In genomic region chr2:102355526-102356380, GRCh38 we compare ENCODE assay signal across 8 cellular contexts. TPM values are rescaled to one million over a fixed set of nuclear protein-coding genes. Genes with fewer than 3 reads are reported as not detected.
DNase-seq lines count a peak whose midpoint lies in the region; ATAC-seq and TF ChIP-seq lines count a peak whose summit lies in the region.

A gene with protein sequence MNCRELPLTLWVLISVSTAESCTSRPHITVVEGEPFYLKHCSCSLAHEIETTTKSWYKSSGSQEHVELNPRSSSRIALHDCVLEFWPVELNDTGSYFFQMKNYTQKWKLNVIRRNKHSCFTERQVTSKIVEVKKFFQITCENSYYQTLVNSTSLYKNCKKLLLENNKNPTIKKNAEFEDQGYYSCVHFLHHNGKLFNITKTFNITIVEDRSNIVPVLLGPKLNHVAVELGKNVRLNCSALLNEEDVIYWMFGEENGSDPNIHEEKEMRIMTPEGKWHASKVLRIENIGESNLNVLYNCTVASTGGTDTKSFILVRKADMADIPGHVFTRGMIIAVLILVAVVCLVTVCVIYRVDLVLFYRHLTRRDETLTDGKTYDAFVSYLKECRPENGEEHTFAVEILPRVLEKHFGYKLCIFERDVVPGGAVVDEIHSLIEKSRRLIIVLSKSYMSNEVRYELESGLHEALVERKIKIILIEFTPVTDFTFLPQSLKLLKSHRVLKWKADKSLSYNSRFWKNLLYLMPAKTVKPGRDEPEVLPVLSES (plus strand): TSS chr2:102355796. CDS start chr2:102362661, 6,865 bp downstream.

- peaks cover 25% of the 10 kb centered on the region for H3K4me1 Mint-ChIP-seq in activated B cell treated with CpG ODN at 0.5 μM for 24 hours
- H3K4me1 Mint-ChIP-seq in central memory CD8-positive, alpha-beta T cell: peaks cover 42% of the 10 kb centered on the region

- POLR2A ChIA-PET in activated B cell treated with CpG ODN at 0.5 μM for 24 hours (lab: Charles Lee): interaction anchor here (0.7 kb wide), 2 partner anchors 72 to 132 kb away, joined by 3 to 4 read pairs; no protein-coding TSS in a partner anchor

- no peaks in the 10 kb centered on the region for H3K9me3 Mint-ChIP-seq in activated B cell treated with CpG ODN at 0.5 μM for 24 hours
- H3K9me3 Mint-ChIP-seq in central memory CD8-positive, alpha-beta T cell: no peaks in the 10 kb centered on the region

- no peak for TF ChIP-seq CTCF in activated B cell treated with CpG ODN at 0.5 μM for 24 hours (IDR thresholded peaks at IDR 0.05)

- peak within 1 kb of the TSS; percentile 86 for H3K27ac Mint-ChIP-seq in activated B cell treated with CpG ODN at 0.5 μM for 24 hours
- H3K27ac Mint-ChIP-seq in central memory CD8-positive, alpha-beta T cell (ENCODE audit: low read depth): peak within 1 kb of the TSS; percentile 99

- intact Hi-C loops in activated B cell treated with CpG ODN at 0.5 μM for 24 hours (cut with micrococcal nuclease): loop anchor here (1.0 to 10.0 kb wide), 3 partner anchors 103 to 471 kb away; no protein-coding TSS in a partner anchor

- H3K4me3 Mint-ChIP-seq in activated B cell treated with CpG ODN at 0.5 μM for 24 hours: peak within 1 kb of the TSS; percentile 90
- H3K4me3 Mint-ChIP-seq in central memory CD8-positive, alpha-beta T cell: peak within 1 kb of the TSS; percentile 97

- CTCF ChIA-PET in activated B cell treated with CpG ODN at 0.5 μM for 24 hours (lab: Charles Lee): interaction anchor here (0.8 to 1.4 kb wide), 4 partner anchors 36 to 88 kb away, joined by 3 to 5 read pairs (median 4); no protein-coding TSS in a partner anchor

- peak; percentile 85 for ATAC-seq in HG02610 (IDR thresholded peaks at IDR 0.05; ENCODE audit: unreplicated experiment)
- ATAC-seq in activated B cell treated with CpG ODN at 0.5 μM for 24 hours (ENCODE audit: low read depth): peak; percentile 91
- peak; percentile 86 for ATAC-seq in central memory CD8-positive, alpha-beta T cell (replicated peaks; ENCODE audit: extremely low read depth, poor library complexity, severe bottlenecking)

- H3K36me3 Mint-ChIP-seq in activated B cell treated with CpG ODN at 0.5 μM for 24 hours (ENCODE audit: low read depth): no peaks in the 10 kb centered on the region
- H3K36me3 Mint-ChIP-seq in central memory CD8-positive, alpha-beta T cell (ENCODE audit: insufficient read depth): peaks cover 7% of the 10 kb centered on the region

- DNase-seq in NCI-H1694 treated with DMSO at 0.1 percent for 48 hours (lab: John Stamatoyannopoulos, UW) (peak; percentile 16), NCI-H1694 (lab: John Stamatoyannopoulos, UW) (no peak), NCI-H1048 (lab: John Stamatoyannopoulos, UW) (peak; percentile 15), activated B cell treated with CpG ODN at 0.5 μM for 24 hours (peak; percentile 67), kidney glomerular epithelial cell (lab: John Stamatoyannopoulos, UW) (peak; percentile 75)
- DNase-seq in central memory CD8-positive, alpha-beta T cell (ENCODE audit: low spot score in 2 of 2): peak; percentile 49
- peak; percentile 28 to 43 for DNase-seq in stimulated activated CD4-positive, alpha-beta T cell treated with anti-CD3 and anti-CD28 coated beads, Interleukin-1b, Interleukin-23, amount 100 ng/mL, for 1 hour (ENCODE audit: low read depth in 2 of 2)

- no peaks in the 10 kb centered on the region for H3K27me3 Mint-ChIP-seq in activated B cell treated with CpG ODN at 0.5 μM for 24 hours
- no peaks in the 10 kb centered on the region for H3K27me3 Mint-ChIP-seq in central memory CD8-positive, alpha-beta T cell

RNA-seq across cellular contexts. Expression of the gene that starts here (rescaled TPM):
- 1.7 and 2.2 TPM in 2 replicates for total RNA-seq in activated B cell treated with CpG ODN at 0.5 μM for 24 hours
